ENCODE assay signal across 13 cellular contexts in the genomic region with DNA sequence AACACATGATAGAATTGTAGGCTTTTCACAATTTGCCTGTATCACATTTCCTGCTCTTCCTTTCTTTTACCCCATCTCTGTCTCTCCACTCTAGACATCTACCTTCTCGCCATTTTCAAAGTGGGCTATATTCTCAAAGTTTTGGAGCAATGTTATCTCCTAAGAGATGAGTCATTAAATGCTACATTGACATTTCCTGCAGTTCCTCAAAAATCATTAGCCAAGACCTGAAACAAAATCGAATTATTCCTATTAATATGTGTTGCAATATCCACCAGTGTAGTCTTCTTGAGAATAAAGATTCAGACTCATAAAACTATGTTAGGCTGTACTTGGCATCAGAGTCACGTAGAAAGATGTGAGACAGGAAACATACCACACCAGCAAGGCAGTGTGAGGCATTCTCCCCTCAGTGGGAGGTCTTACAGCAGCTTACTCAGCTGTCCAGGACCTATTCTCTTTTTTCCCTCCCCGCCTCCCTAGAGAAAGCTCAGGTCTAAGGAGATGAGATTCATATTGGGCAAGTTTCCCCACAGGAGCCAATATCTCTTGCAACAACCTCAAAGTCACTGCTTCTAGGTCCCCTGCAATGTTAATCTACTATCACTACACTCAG. TPM values are rescaled to one million over a fixed set of nuclear protein-coding genes. Genes with fewer than 3 reads are reported as not detected.
DNase-seq lines count a peak whose midpoint lies in the region; ATAC-seq, FAIRE-seq and TF ChIP-seq lines count a peak whose summit lies in the region.
"Had no signal": no experiment of that assay in that cellular context is flagged by ENCODE, and none has a peak within 500 bp of the region (broad histone marks: within the 10 kb centered on the region; RNA-seq: fewer than 3 reads in every experiment).

No MANE protein-coding gene starts in this region.

- no peak for ATAC-seq in lung (ENCODE audit: insufficient read depth, low FRiP score)
- ATAC-seq in body of pancreas = no peak
- ATAC-seq: CD8-positive, alpha-beta T cell had no signal

- WGBS in lung, 2 donors = 67 to 78% methylated on average over 4 of the region's 4 CpGs
- 69 to 80% methylated on average over 4 of the region's 4 CpGs for WGBS in body of pancreas, 2 donors

- DNase-seq in NCI-H226 (peak; percentile 86), endothelial cell of umbilical vein (ENCODE audit: low read depth, low spot score) (peak; percentile 55), lung (ENCODE audit: low spot score) (no peak), body of pancreas (no peak), PC-9 (no peak), DMS 273 (lab: John Stamatoyannopoulos, UW; ENCODE audit: unreplicated experiment) (no peak), coronary artery (ENCODE audit: low spot score) (no peak)
- DNase-seq: activated CD4-positive, CD25-positive, alpha-beta regulatory T cell; CD8-positive, alpha-beta T cell; effector CD8-positive, alpha-beta T cell; NCI-H1092 had no signal

- peak overlapping the region in 8 of 11 experiments; percentile 22 to 87 (median 56); a peak in 11 of 22 replicates for H3K4me2 ChIP-seq in BLaER1 treated with 17β-estradiol and CSF1 and Interleukin-3, amounts not matched to agents 10 nM and 100 nM
- H3K4me2 ChIP-seq in endothelial cell of umbilical vein (ENCODE audit: insufficient read depth, low read length) = peak overlapping the region; percentile 43
- H3K4me2 ChIP-seq in PC-9 = no peak overlapping the region

- no peaks in the 10 kb centered on the region for H3K9me3 ChIP-seq in BLaER1 treated with 17β-estradiol and CSF1 and Interleukin-3, amounts not matched to agents 10 nM and 100 nM (replicated peaks in 1 of 11)
- H3K9me3 ChIP-seq in endothelial cell of umbilical vein (replicated peaks; ENCODE audit: control insufficient read depth, insufficient read depth, low read length) (no peaks in the 10 kb centered on the region), lung (ENCODE audit: control insufficient read depth in 2 of 2, insufficient read depth in 1 of 2, low read length in 1 of 2) (no peaks in the 10 kb centered on the region), body of pancreas (peaks cover 0 to 3% (median 0%) of the 10 kb centered on the region in 3 donors), PC-9 (ENCODE audit: insufficient read depth, low read depth) (no peaks in the 10 kb centered on the region)
- H3K9me3 ChIP-seq: prostate gland had no signal

- H3K9me2 ChIP-seq in PC-9 (ENCODE audit: insufficient read depth) = peaks cover 7% of the 10 kb centered on the region; the same call in 1 of the 2 replicates

- H2AFZ ChIP-seq in endothelial cell of umbilical vein (ENCODE audit: low read depth, low read length) (peak overlapping the region; percentile 3), PC-9 (no peak overlapping the region)

- TF ChIP-seq CTCF in endothelial cell of umbilical vein (IDR thresholded peaks at IDR 0.05; ENCODE audit: extremely low read depth in 1 of 2, insufficient read depth in 1 of 2, low read depth in 1 of 2, low read length in 2 of 2) (no peak), lung (IDR thresholded peaks at IDR 0.05; ENCODE audit: control extremely low read depth, extremely low read depth) (no peak), body of pancreas (IDR thresholded peaks at IDR 0.05) (no peak), PC-9 (conservative IDR thresholded peaks at IDR 0.05) (no peak), coronary artery (IDR thresholded peaks at IDR 0.05) (no peak)

- no peak overlapping the region for H3K4me3 ChIP-seq in BLaER1 treated with 17β-estradiol and CSF1 and Interleukin-3, amounts not matched to agents 10 nM and 100 nM
- H3K4me3 ChIP-seq in endothelial cell of umbilical vein (replicated peaks in 1 of 3; ENCODE audit: insufficient read depth in 1 of 3, low read depth in 1 of 3, low read length in 3 of 3) (no peak overlapping the region), lung (no peak overlapping the region), body of pancreas (no peak overlapping the region), PC-9 (no peak overlapping the region), coronary artery (no peak overlapping the region)
- H3K4me3 ChIP-seq: prostate gland had no signal

- intact Hi-C loops in endothelial cell of umbilical vein (cut with micrococcal nuclease) (loop anchor here (1.0 to 10.0 kb wide), 4 partner anchors 36 to 823 kb away; no protein-coding TSS in a partner anchor), body of pancreas (cut with DNase I) (no loop called here), PC-9 (cut with micrococcal nuclease; ENCODE audit: unreplicated experiment) (no loop called here)

- H3F3A ChIP-seq in PC-9 (ENCODE audit: insufficient read depth, low read depth) = no peaks in the 10 kb centered on the region

- BruUV-seq in endothelial cell of umbilical vein (replicated peaks; lab: Mats Ljungman, UMichigan) = no TSS peak
- BruUV-seq in PC-9 (replicated peaks; lab: Mats Ljungman, UMichigan) = no TSS peak

- H3K27me3 ChIP-seq in BLaER1 treated with 17β-estradiol and CSF1 and Interleukin-3, amounts not matched to agents 10 nM and 100 nM = no peaks in the 10 kb centered on the region
- no peaks in the 10 kb centered on the region for H3K27me3 ChIP-seq in endothelial cell of umbilical vein (ENCODE audit: control insufficient read depth in 2 of 2, insufficient read depth in 2 of 2, low read length in 2 of 2)
- no peaks in the 10 kb centered on the region for H3K27me3 ChIP-seq in lung (ENCODE audit: control insufficient read depth, insufficient read depth)
- no peaks in the 10 kb centered on the region for H3K27me3 ChIP-seq in body of pancreas
- H3K27me3 ChIP-seq in PC-9 (ENCODE audit: insufficient read depth, low read depth) = no peaks in the 10 kb centered on the region

- no peaks in the 10 kb centered on the region for H4K20me1 ChIP-seq in BLaER1 treated with 17β-estradiol and CSF1 and Interleukin-3, amounts not matched to agents 10 nM and 100 nM
- H4K20me1 ChIP-seq in endothelial cell of umbilical vein (replicated peaks; ENCODE audit: control insufficient read depth, extremely low read depth, insufficient read depth, low read length) (no peaks in the 10 kb centered on the region), PC-9 (ENCODE audit: insufficient read depth) (no peaks in the 10 kb centered on the region)

- H3K79me2 ChIP-seq in endothelial cell of umbilical vein (ENCODE audit: control insufficient read depth, insufficient read depth, low read length) (no peaks in the 10 kb centered on the region), PC-9 (ENCODE audit: low read depth) (no peaks in the 10 kb centered on the region)

- CTCF ChIA-PET in endothelial cell of umbilical vein (lab: Charles Lee) = interaction anchor here (0.7 to 3.4 kb wide), 5 partner anchors 11 to 933 kb away, joined by 3 to 9 read pairs (median 6); no protein-coding TSS in a partner anchor
- CTCF ChIA-PET in PC-9 (lab: Charles Lee) = no interaction called here

- FAIRE-seq in endothelial cell of umbilical vein (lab: Jason Lieb, UNC) = no peak

- peak overlapping the region in 2 of 11 experiments; percentile 9 to 54; a peak in 2 of 22 replicates for H3K9ac ChIP-seq in BLaER1 treated with 17β-estradiol and CSF1 and Interleukin-3, amounts not matched to agents 10 nM and 100 nM
- H3K9ac ChIP-seq in endothelial cell of umbilical vein (replicated peaks; ENCODE audit: extremely low read depth, insufficient read depth, low read length) = peak overlapping the region; percentile 51

- POLR2A ChIA-PET in endothelial cell of umbilical vein (lab: Charles Lee) = no interaction called here
- POLR2A ChIA-PET in PC-9 (lab: Charles Lee; ENCODE audit: unreplicated experiment) = no interaction called here

- no peaks in the 10 kb centered on the region for H3K9me1 ChIP-seq in endothelial cell of umbilical vein (replicated peaks; ENCODE audit: control insufficient read depth, extremely low read depth, insufficient read depth, low read length)

- TF ChIP-seq POLR2A in endothelial cell of umbilical vein (IDR thresholded peaks at IDR 0.05; ENCODE audit: low read depth, low read length) (no peak), body of pancreas (IDR thresholded peaks at IDR 0.05) (no peak)

- dilution Hi-C loops in endothelial cell of umbilical vein (cut with MboI; ENCODE audit: extremely low pct_ligation_motif_present, low sequenced_read_pairs) = no loop called here

- no peaks in the 10 kb centered on the region for H3K36me3 ChIP-seq in BLaER1 treated with 17β-estradiol and CSF1 and Interleukin-3, amounts not matched to agents 10 nM and 100 nM
- no peaks in the 10 kb centered on the region for H3K36me3 ChIP-seq in endothelial cell of umbilical vein (ENCODE audit: control insufficient read depth in 2 of 2, extremely low read depth in 1 of 2, insufficient read depth in 2 of 2, low read length in 2 of 2)
- peaks cover 0 to 2% of the 10 kb centered on the region in 2 donors for H3K36me3 ChIP-seq in lung (ENCODE audit: control insufficient read depth in 2 of 2, insufficient read depth in 2 of 2, low read length in 2 of 2)
- H3K36me3 ChIP-seq in body of pancreas (replicated peaks in 1 of 2; ENCODE audit: insufficient read depth in 1 of 2, low read depth in 2 of 2) = no peaks in the 10 kb centered on the region
- no peaks in the 10 kb centered on the region for H3K36me3 ChIP-seq in PC-9 (ENCODE audit: low read depth)
- H3K36me3 ChIP-seq: prostate gland had no signal

- peaks cover 9 to 24% (median 15%) of the 10 kb centered on the region in 10 experiments; a peak in 17 of 20 replicates for H3K4me1 ChIP-seq in BLaER1 treated with 17β-estradiol and CSF1 and Interleukin-3, amounts not matched to agents 10 nM and 100 nM
- H3K4me1 ChIP-seq in endothelial cell of umbilical vein (ENCODE audit: control insufficient read depth, extremely low read depth, insufficient read depth, low read length) (peaks cover 19% of the 10 kb centered on the region), lung (ENCODE audit: control insufficient read depth in 2 of 2, insufficient read depth in 2 of 2, low read length in 2 of 2) (no peaks in the 10 kb centered on the region), body of pancreas (no peaks in the 10 kb centered on the region), PC-9 (replicated peaks; ENCODE audit: insufficient read depth) (no peaks in the 10 kb centered on the region)
- H3K4me1 ChIP-seq: prostate gland had no signal

- H3K27ac ChIP-seq in BLaER1 treated with 17β-estradiol and CSF1 and Interleukin-3, amounts not matched to agents 10 nM and 100 nM = peak overlapping the region in 4 of 11 experiments; percentile 15 to 64 (median 49); a peak in 4 of 22 replicates
- H3K27ac ChIP-seq in endothelial cell of umbilical vein (ENCODE audit: insufficient read depth, low read depth, low read length) (peak overlapping the region; percentile 13), lung (ENCODE audit: low read depth in 1 of 2, low read length in 1 of 2) (peak overlapping the region; percentile 9 to 38), body of pancreas (peak overlapping the region in 1 of 4 donors; percentile 14), PC-9 (no peak overlapping the region), coronary artery (peak overlapping the region in 1 of 2 donors; percentile 5)
- H3K27ac ChIP-seq: prostate gland had no signal

RNA-seq across cellular contexts. Expression of a gene that starts 38.8 kb away (rescaled TPM):
- total RNA-seq in endothelial cell of umbilical vein (3.1 and 4.8 TPM in 2 replicates), lung (10 to 100 TPM; 11.3 to 12.1 TPM), body of pancreas (1 to 10 TPM; 2.0 to 2.3 TPM), PC-9 (2021) (4.1 and 7.3 TPM in 2 replicates)
- polyA plus RNA-seq in endothelial cell of umbilical vein (1.1 TPM in 2 replicates), lung (1 to 10 TPM in 1 of 2 donors, under 1 TPM in 1; 0.67 to 3.4 TPM)
- polyA plus RNA-seq in endothelial cell of umbilical vein (2011; cell fraction: cytosol; rRNA removed) = 0.70 and 5.1 TPM in 2 replicates
- 0.83 and 0.91 TPM in 2 replicates for polyA plus RNA-seq in endothelial cell of umbilical vein (2011; cell fraction: nucleus; rRNA removed)
- 0.67 and 0.92 TPM in 2 replicates for polyA plus RNA-seq in endothelial cell of umbilical vein (2012)
- 6.8 and 9.5 TPM in 2 replicates for polyA minus RNA-seq in endothelial cell of umbilical vein
- polyA minus RNA-seq in endothelial cell of umbilical vein (2011; cell fraction: cytosol; rRNA and poly(A)+ RNA removed) = 5.1 TPM
- polyA minus RNA-seq in endothelial cell of umbilical vein (2011; cell fraction: nucleus; rRNA and poly(A)+ RNA removed) = 1.5 and 2.1 TPM in 2 replicates

Comparison
In these comparisons a context has a peak if more than half of its experiments do, and no peak if none do; other contexts are left out.
1. DNase-seq: peak in NCI-H226 (single experiment) and endothelial cell of umbilical vein (single experiment); none in lung (single experiment), body of pancreas (0 of 4), PC-9 (0 of 2), DMS 273 (single experiment) and coronary artery (single experiment).